ENCODE assay signal across 8 cellular contexts in genomic region chr12:132907789-132908144, GRCh38. TPM values are rescaled to one million over a fixed set of nuclear protein-coding genes. Genes with fewer than 3 reads are reported as not detected.
A peak's percentile ranks its signal among the peaks of the same experiment; 100 is the strongest.
DNase-seq lines count a peak whose midpoint lies in the region; ATAC-seq and TF ChIP-seq lines count a peak whose summit lies in the region.
"Not testable (repeated sequence)": the region's sequence is repeated elsewhere in the genome, so short reads cannot be mapped to it uniquely, and the experiment has no call there.

No MANE protein-coding gene starts in this region.

- WGBS in heart right ventricle, 2 donors: 4 to 7% methylated on average over 21 to 23 of the region's 23 CpGs
- WGBS in mesodermal cell (ENCODE audit: insufficient coverage in 2 of 2), 2 experiments: 49 to 57% methylated on average over 18 of the region's 23 CpGs

- not testable (repeated sequence) for H3K27me3 ChIP-seq in PC-9 (ENCODE audit: insufficient read depth, low read depth); rectal smooth muscle tissue (ENCODE audit: control insufficient read depth, insufficient read depth, low read length)
- peaks cover 0 to 50% (median 8%) of the 10 kb centered on the region in 7 donors for H3K27me3 ChIP-seq in heart right ventricle

- H3F3A ChIP-seq in PC-9 (ENCODE audit: insufficient read depth, low read depth): not testable (repeated sequence)

- H3K4me1 Mint-ChIP-seq in activated naive CD4-positive, alpha-beta T cell treated with anti-CD3 and anti-CD28 coated beads, Interleukin-2, amount 10 ng/mL, durations not matched to agents 7 days and 5 days: peaks cover 25% of the 10 kb centered on the region
- not testable (repeated sequence) for H3K4me1 Mint-ChIP-seq in type B pancreatic cell (ENCODE audit: unreplicated experiment)

- peak overlapping the region; percentile 95; the same call in 1 of the 2 replicates for H2AFZ ChIP-seq in PC-9

- not testable (repeated sequence) for ATAC-seq in heart right ventricle

- H3K4me1 ChIP-seq in ES-I3 (ENCODE audit: insufficient read depth, low read length); PC-9 (replicated peaks; ENCODE audit: insufficient read depth); mesodermal cell (ENCODE audit: control insufficient read depth, insufficient read depth, low read length, poor library complexity, severe bottlenecking); rectal smooth muscle tissue (ENCODE audit: control insufficient read depth, insufficient read depth, low read length): not testable (repeated sequence)
- peaks cover 0 to 26% (median 10%) of the 10 kb centered on the region in 9 donors for H3K4me1 ChIP-seq in heart right ventricle

- not testable (repeated sequence) for H3K79me2 ChIP-seq in PC-9 (ENCODE audit: low read depth)

- peak overlapping the region; percentile 62; the same call in 1 of the 2 replicates for H3K9ac ChIP-seq in ES-I3 (ENCODE audit: low read depth, low read length)
- not testable (repeated sequence) for H3K9ac ChIP-seq in rectal smooth muscle tissue (ENCODE audit: low read length)

- H3K9me3 Mint-ChIP-seq in activated naive CD4-positive, alpha-beta T cell treated with anti-CD3 and anti-CD28 coated beads, Interleukin-2, amount 10 ng/mL, durations not matched to agents 7 days and 5 days: peaks cover 22% of the 10 kb centered on the region
- H3K9me3 Mint-ChIP-seq in type B pancreatic cell: peaks cover 13% of the 10 kb centered on the region

- POLR2A ChIA-PET in PC-9 (lab: Charles Lee; ENCODE audit: unreplicated experiment): not testable (repeated sequence)

- peak overlapping the region; percentile 70; the same call in 1 of the 2 replicates for H3K4me3 ChIP-seq in PC-9
- H3K4me3 ChIP-seq in coronary artery: peak overlapping the region; percentile 85
- H3K4me3 ChIP-seq in heart right ventricle: peak overlapping the region in 9 of 10 donors; percentile 52 to 84 (median 63)
- peak overlapping the region; percentile 48 for H3K4me3 ChIP-seq in mesodermal cell (ENCODE audit: extremely low read depth, insufficient read depth, low read length, poor library complexity, severe bottlenecking)
- H3K4me3 ChIP-seq in rectal smooth muscle tissue (ENCODE audit: low read length): peak overlapping the region; percentile 84

- peak overlapping the region; percentile 98 for H3K27ac Mint-ChIP-seq in activated naive CD4-positive, alpha-beta T cell treated with anti-CD3 and anti-CD28 coated beads, Interleukin-2, amount 10 ng/mL, durations not matched to agents 7 days and 5 days
- peak overlapping the region; percentile 61 for H3K27ac Mint-ChIP-seq in type B pancreatic cell

- not testable (repeated sequence) for DNase-seq in PC-9; coronary artery (ENCODE audit: low spot score); heart right ventricle; type B pancreatic cell (ENCODE audit: extremely low spot score, unreplicated experiment)
- peak; percentile 23 for DNase-seq in activated naive CD4-positive, alpha-beta T cell treated with anti-CD3 and anti-CD28 coated beads, Interleukin-2, amount 10 ng/mL, durations not matched to agents 7 days and 5 days

- H3K36me3 Mint-ChIP-seq in activated naive CD4-positive, alpha-beta T cell treated with anti-CD3 and anti-CD28 coated beads, Interleukin-2, amount 10 ng/mL, durations not matched to agents 7 days and 5 days: peaks cover 21% of the 10 kb centered on the region
- peaks cover 10% of the 10 kb centered on the region for H3K36me3 Mint-ChIP-seq in type B pancreatic cell

- not testable (repeated sequence) for H4K20me1 ChIP-seq in PC-9 (ENCODE audit: insufficient read depth)

- H3K9me2 ChIP-seq in PC-9 (ENCODE audit: insufficient read depth): not testable (repeated sequence)

- CTCF ChIA-PET in PC-9 (lab: Charles Lee): not testable (repeated sequence)
- CTCF ChIA-PET in activated naive CD4-positive, alpha-beta T cell treated with anti-CD3 and anti-CD28 coated beads, Interleukin-2, amount 10 ng/mL, durations not matched to agents 7 days and 5 days (lab: Charles Lee): interaction anchor here (1.2 kb wide), 1 partner anchor 139 kb away, joined by 4 read pairs; no protein-coding TSS in a partner anchor

- not testable (repeated sequence) for TF ChIP-seq CTCF in PC-9 (conservative IDR thresholded peaks at IDR 0.05); coronary artery (IDR thresholded peaks at IDR 0.05); heart right ventricle (IDR thresholded peaks at IDR 0.05); type B pancreatic cell (conservative IDR thresholded peaks at IDR 0.05)

- BruUV-seq in PC-9 (replicated peaks; lab: Mats Ljungman, UMichigan): not testable (repeated sequence)

- H3K27ac ChIP-seq in PC-9; mesodermal cell (ENCODE audit: low read depth, low read length, severe bottlenecking): not testable (repeated sequence)
- peak overlapping the region; percentile 75 to 93 for H3K27ac ChIP-seq in coronary artery
- H3K27ac ChIP-seq in heart right ventricle: peak overlapping the region in 9 of 10 donors; percentile 49 to 84 (median 65)
- H3K27ac ChIP-seq in rectal smooth muscle tissue (ENCODE audit: low read depth, low read length): peak overlapping the region; percentile 78

- peak overlapping the region; percentile 84 for H3K4me2 ChIP-seq in PC-9

- H3K36me3 ChIP-seq in ES-I3 (ENCODE audit: insufficient read depth, low read length); PC-9 (ENCODE audit: low read depth); heart right ventricle; mesodermal cell (ENCODE audit: control insufficient read depth, insufficient read depth, low read length); rectal smooth muscle tissue (ENCODE audit: control insufficient read depth, insufficient read depth, low read length): not testable (repeated sequence)

- not testable (repeated sequence) for H3K9me3 ChIP-seq in ES-I3 (ENCODE audit: control insufficient read depth, insufficient read depth, low read length); PC-9 (ENCODE audit: insufficient read depth, low read depth)
- peaks cover 0 to 55% (median 12%) of the 10 kb centered on the region in 11 donors for H3K9me3 ChIP-seq in heart right ventricle
- peaks cover 46% of the 10 kb centered on the region for H3K9me3 ChIP-seq in mesodermal cell (ENCODE audit: control insufficient read depth, low read length)

- intact Hi-C loops in PC-9 (cut with micrococcal nuclease; ENCODE audit: unreplicated experiment) (loop anchor here (2.0 kb wide), 1 partner anchor 21 kb away; the partner anchor contains the start of gene CHFR), heart right ventricle (cut with DNase I) (loop anchor here in 2 of 10 donors (1.0 to 10.0 kb wide), 3 partner anchors 20 to 143 kb away; partner anchors contain the start of genes ANKLE2 (in 1 of the 2), CHFR (in 1 of the 2) and ZNF605 (in 1 of the 2))

- H3K4me3 Mint-ChIP-seq in activated naive CD4-positive, alpha-beta T cell treated with anti-CD3 and anti-CD28 coated beads, Interleukin-2, amount 10 ng/mL, durations not matched to agents 7 days and 5 days: peak overlapping the region; percentile 87
- peak overlapping the region; percentile 98 for H3K4me3 Mint-ChIP-seq in type B pancreatic cell

- peaks cover 31% of the 10 kb centered on the region for H3K27me3 Mint-ChIP-seq in activated naive CD4-positive, alpha-beta T cell treated with anti-CD3 and anti-CD28 coated beads, Interleukin-2, amount 10 ng/mL, durations not matched to agents 7 days and 5 days
- H3K27me3 Mint-ChIP-seq in type B pancreatic cell: peaks cover 23% of the 10 kb centered on the region

RNA-seq across cellular contexts. Expression of gene CHFR, which starts 20.4 kb away (rescaled TPM):
- total RNA-seq in PC-9 (2021) (15.5 and 17.8 TPM in 2 replicates), heart right ventricle (10 to 100 TPM; 10.2 to 19.5 (median 15.0) TPM), type B pancreatic cell (ENCODE audit: low replicate concordance) (37.1 and 43.7 TPM in 2 replicates)
- 10 to 100 TPM; 14.4 to 27.2 TPM for polyA plus RNA-seq in heart right ventricle
- 40.5 TPM for polyA plus RNA-seq in mesodermal cell (2013, experiment 1 of 2)
- 31.0 TPM for polyA plus RNA-seq in mesodermal cell (2013, experiment 2 of 2)

RNA-seq across cellular contexts. Expression of gene ZNF605, which starts 48.3 kb away (rescaled TPM):
- total RNA-seq in PC-9 (2021) (10.9 and 13.5 TPM in 2 replicates), heart right ventricle (10 to 100 TPM in 9 of 10 donors, 1 to 10 TPM in 1; 9.3 to 14.4 (median 12.3) TPM), type B pancreatic cell (ENCODE audit: low replicate concordance) (18.3 and 20.6 TPM in 2 replicates)
- 1 to 10 TPM; 2.0 to 9.7 TPM for polyA plus RNA-seq in heart right ventricle
- 6.2 TPM for polyA plus RNA-seq in mesodermal cell (2013, experiment 1 of 2)
- polyA plus RNA-seq in mesodermal cell (2013, experiment 2 of 2): 7.7 TPM
